19 cellular contexts compared by ENCODE assay signal in the genomic region with DNA sequence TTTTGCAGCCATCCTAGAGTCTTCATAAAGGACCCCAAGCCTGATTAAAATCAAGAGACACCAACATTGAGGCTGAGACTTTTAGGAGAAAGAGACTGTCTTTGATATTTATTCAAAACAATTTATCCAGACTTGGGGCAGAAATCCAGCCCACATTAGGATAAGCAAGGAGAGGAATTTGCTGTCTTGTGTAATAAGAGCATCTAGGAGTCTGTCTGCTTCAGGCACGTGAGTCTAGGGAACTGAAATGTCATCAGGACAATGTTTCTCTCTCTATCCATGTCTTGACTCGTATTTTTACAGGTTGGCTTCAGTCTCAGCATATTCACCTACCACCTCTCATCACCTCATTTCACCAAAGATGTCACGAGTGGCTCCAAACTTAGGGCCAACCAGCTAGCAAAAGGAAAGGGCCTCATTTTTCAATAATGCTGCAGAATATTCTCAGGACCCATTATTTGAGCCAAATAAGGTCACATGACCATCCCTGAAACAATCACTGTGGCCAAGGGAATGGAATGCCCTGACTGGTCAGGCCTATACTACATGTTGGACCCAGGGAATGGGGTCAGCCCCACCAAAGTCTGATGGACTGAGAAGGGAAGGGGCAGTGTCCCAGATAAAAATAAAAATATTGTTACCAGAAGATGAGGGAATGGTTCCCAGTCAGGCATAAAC.
A peak's percentile ranks its signal among the peaks of the same experiment; 100 is the strongest.
DNase-seq lines count a peak whose midpoint lies in the region; FAIRE-seq and TF ChIP-seq lines count a peak whose summit lies in the region.
"Had no signal": no experiment of that assay in that cellular context is flagged by ENCODE, and none has a peak within 500 bp of the region (broad histone marks: within the 10 kb centered on the region; RNA-seq: fewer than 3 reads in every experiment).

No MANE protein-coding gene starts in this region.

- H4K20me1 ChIP-seq in astrocyte (ENCODE audit: insufficient read depth, low read length): no peaks in the 10 kb centered on the region
- H4K20me1 ChIP-seq in osteoblast (ENCODE audit: insufficient read depth, low read length): no peaks in the 10 kb centered on the region

- DNase-seq in AG08396 (ENCODE audit: low spot score): peak; percentile 38
- peak; percentile 29 for DNase-seq in astrocyte (ENCODE audit: low read depth)
- DNase-seq in fibroblast of pulmonary artery (ENCODE audit: low read depth): peak; percentile 62
- no peak for DNase-seq in osteoblast (ENCODE audit: insufficient read length, low spot score, missing footprints)
- no peak for DNase-seq in activated CD4-positive, alpha-beta T cell treated with anti-CD3 and anti-CD28 coated beads, Interleukin-2, amount 50 U/mL, for 1 hour
- DNase-seq in CD4-positive, alpha-beta memory T cell: no peak
- DNase-seq in kidney tubule cell (ENCODE audit: low spot score): no peak
- DNase-seq in LoVo (ENCODE audit: low spot score): no peak
- DNase-seq: 8988T, AML-193, KG1, MG63, NCI-H1105 treated with DMSO at 0.1 percent for 48 hours, NCI-H187, NCI-H446 treated with DMSO at 0.1 percent for 48 hours, NCI-H748 treated with DMSO at 0.1 percent for 48 hours had no signal

- no peak for FAIRE-seq in astrocyte (lab: Jason Lieb, UNC)
- FAIRE-seq: GM12892 had no signal

- no peak overlapping the region for H3K4me3 Mint-ChIP-seq in astrocyte (ENCODE audit: unreplicated experiment)
- H3K4me3 Mint-ChIP-seq in CD4-positive, alpha-beta memory T cell: no peak overlapping the region
- H3K4me3 Mint-ChIP-seq: GM23338 had no signal

- H3K4me2 ChIP-seq in astrocyte (ENCODE audit: low read length) (no peak overlapping the region), osteoblast (ENCODE audit: insufficient read depth, low read length) (no peak overlapping the region)
- H3K4me2 ChIP-seq: GM23338 had no signal

- H3K4me3 ChIP-seq in astrocyte (ENCODE audit: insufficient read depth, low read depth, low read length) (no peak overlapping the region), fibroblast of pulmonary artery (replicated peaks; ENCODE audit: low read depth, low read length) (no peak overlapping the region), osteoblast (ENCODE audit: insufficient read depth, low read length) (no peak overlapping the region)
- H3K4me3 ChIP-seq in CD4-positive, alpha-beta memory T cell (ENCODE audit: low read length in 2 of 2): no peak overlapping the region
- H3K4me3 ChIP-seq: GM23338, MG63 had no signal

- H3K36me3 Mint-ChIP-seq in astrocyte (ENCODE audit: low read depth, unreplicated experiment): peaks cover 40% of the 10 kb centered on the region
- H3K36me3 Mint-ChIP-seq in CD4-positive, alpha-beta memory T cell: peaks cover 34 to 72% of the 10 kb centered on the region in 2 donors

- intact Hi-C loops in CD4-positive, alpha-beta memory T cell (cut with micrococcal nuclease): no loop called here

- H3K9ac ChIP-seq in astrocyte (ENCODE audit: low read length): no peak overlapping the region

- H3K9me3 Mint-ChIP-seq in astrocyte (ENCODE audit: unreplicated experiment): no peaks in the 10 kb centered on the region
- H3K9me3 Mint-ChIP-seq in CD4-positive, alpha-beta memory T cell: no peaks in the 10 kb centered on the region
- H3K9me3 Mint-ChIP-seq: GM23338 had no signal

- no peaks in the 10 kb centered on the region for H3K27me3 Mint-ChIP-seq in astrocyte (ENCODE audit: low read depth, unreplicated experiment)
- no peaks in the 10 kb centered on the region for H3K27me3 Mint-ChIP-seq in CD4-positive, alpha-beta memory T cell

- POLR2A ChIA-PET in CD4-positive, alpha-beta memory T cell (lab: Charles Lee; ENCODE audit: partially characterized antibody): no interaction called here

- H3K27ac Mint-ChIP-seq in astrocyte (ENCODE audit: unreplicated experiment): peak overlapping the region; percentile 55
- peak overlapping the region in 2 of 7 donors; percentile 5 to 25 for H3K27ac Mint-ChIP-seq in CD4-positive, alpha-beta memory T cell
- H3K27ac Mint-ChIP-seq: GM23338 had no signal

- H3K27ac ChIP-seq in astrocyte (ENCODE audit: low read depth, low read length): no peak overlapping the region
- H3K27ac ChIP-seq in osteoblast (ENCODE audit: low read depth, low read length): peak overlapping the region; percentile 25
- H3K27ac ChIP-seq in CD4-positive, alpha-beta memory T cell (ENCODE audit: low read depth, low read length): no peak overlapping the region
- H3K27ac ChIP-seq: HL-60 had no signal

- H3K27me3 ChIP-seq in astrocyte (ENCODE audit: insufficient read depth, low read length) (no peaks in the 10 kb centered on the region), osteoblast (ENCODE audit: insufficient read depth, low read length) (no peaks in the 10 kb centered on the region)
- no peaks in the 10 kb centered on the region for H3K27me3 ChIP-seq in CD4-positive, alpha-beta memory T cell (ENCODE audit: insufficient read depth, low read length)
- H3K27me3 ChIP-seq: MG63 had no signal

- no peaks in the 10 kb centered on the region for H3K79me2 ChIP-seq in astrocyte (ENCODE audit: insufficient read depth, low read length)
- no peaks in the 10 kb centered on the region for H3K79me2 ChIP-seq in osteoblast (ENCODE audit: insufficient read depth, low read length)

- H3K4me1 Mint-ChIP-seq in astrocyte (ENCODE audit: low read depth, unreplicated experiment): peaks cover 18% of the 10 kb centered on the region
- peaks cover 0 to 4% (median 0%) of the 10 kb centered on the region in 4 donors for H3K4me1 Mint-ChIP-seq in CD4-positive, alpha-beta memory T cell

- TF ChIP-seq CTCF in astrocyte (IDR thresholded peaks at IDR 0.05; ENCODE audit: insufficient read depth, low read depth, low read length) (no peak), fibroblast of pulmonary artery (IDR thresholded peaks at IDR 0.05; ENCODE audit: low read length, missing control alignments) (no peak), osteoblast (IDR thresholded peaks at IDR 0.05; ENCODE audit: extremely low read depth, low read depth, low read length) (no peak)

- H3K36me3 ChIP-seq in astrocyte (ENCODE audit: insufficient read depth, low read length) (peaks cover 36% of the 10 kb centered on the region), osteoblast (ENCODE audit: insufficient read depth, low read length) (peaks cover 34% of the 10 kb centered on the region)
- H3K36me3 ChIP-seq in CD4-positive, alpha-beta memory T cell (ENCODE audit: insufficient read depth, low read length): peaks cover 11% of the 10 kb centered on the region
- H3K36me3 ChIP-seq: MG63 had no signal

- CTCF ChIA-PET in CD4-positive, alpha-beta memory T cell (lab: Charles Lee; ENCODE audit: partially characterized antibody): no interaction called here

- peaks cover 16% of the 10 kb centered on the region for H3K4me1 ChIP-seq in astrocyte (ENCODE audit: insufficient read depth, low read length)
- peaks cover 22% of the 10 kb centered on the region for H3K4me1 ChIP-seq in osteoblast (ENCODE audit: insufficient read depth, low read length)
- H3K4me1 ChIP-seq in CD4-positive, alpha-beta memory T cell (ENCODE audit: insufficient read depth, low read length): no peaks in the 10 kb centered on the region

- H2AFZ ChIP-seq in astrocyte (ENCODE audit: low read depth, low read length) (no peak overlapping the region), osteoblast (ENCODE audit: low read length) (no peak overlapping the region)
- H2AFZ ChIP-seq: GM23338 had no signal

- H3K9me3 ChIP-seq in astrocyte (ENCODE audit: insufficient read depth, low read depth, low read length) (no peaks in the 10 kb centered on the region), osteoblast (ENCODE audit: low read depth, low read length) (no peaks in the 10 kb centered on the region)
- H3K9me3 ChIP-seq in CD4-positive, alpha-beta memory T cell (ENCODE audit: control insufficient read depth in 1 of 2, low read length in 2 of 2): no peaks in the 10 kb centered on the region
- H3K9me3 ChIP-seq: MG63 had no signal

Comparison
In these comparisons a context has a peak if more than half of its experiments do, and no peak if none do; other contexts are left out.
1. DNase-seq: peak in AG08396 (single experiment), astrocyte (single experiment) and fibroblast of pulmonary artery (single experiment); none in osteoblast (single experiment), activated CD4-positive, alpha-beta T cell treated with anti-CD3 and anti-CD28 coated beads, Interleukin-2, amount 50 U/mL, for 1 hour (single experiment), CD4-positive, alpha-beta memory T cell (0 of 5), kidney tubule cell (single experiment) and LoVo (single experiment).